ENCODE assay signal across 8 cellular contexts in the genomic region with DNA sequence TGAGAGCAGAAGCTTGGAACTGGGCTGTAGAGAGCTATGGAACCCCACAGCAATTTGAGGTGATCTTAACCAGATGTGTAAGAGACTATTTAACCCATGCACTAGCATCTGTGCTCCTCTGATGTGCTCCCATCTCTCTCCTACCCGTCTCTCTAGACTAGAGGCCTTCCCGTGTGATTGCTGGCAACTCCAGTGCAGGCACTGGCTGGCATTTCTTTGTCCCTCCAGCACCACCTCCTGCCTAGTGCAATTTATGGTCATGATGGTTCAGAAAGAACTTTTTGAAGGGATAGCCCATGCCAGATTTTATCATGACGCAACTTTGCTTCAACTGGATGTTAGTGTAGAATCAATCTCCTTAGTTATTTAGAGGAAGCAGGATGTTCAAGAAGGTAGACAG.
DNase-seq lines count a peak whose midpoint lies in the region; ATAC-seq, FAIRE-seq and TF ChIP-seq lines count a peak whose summit lies in the region.
"Not testable (repeated sequence)": the region's sequence is repeated elsewhere in the genome, so short reads cannot be mapped to it uniquely, and the experiment has no call there.

No MANE protein-coding gene starts in this region.

- DNase-seq in A549 (ENCODE audit: low read depth in 1 of 2, low spot score in 1 of 2) (peak in 1 of 2 experiments; percentile 7), HT-29 (ENCODE audit: low spot score) (peak; percentile 6), amniotic epithelial cell (ENCODE audit: low read depth) (peak; percentile 2), fibroblast of mammary gland (ENCODE audit: low read depth) (peak; percentile 1), Right ventricle myocardium superior (peak; percentile 40), left colon (peak in 1 of 2 donors; percentile 14), small intestine (peak; percentile 19)
- DNase-seq in mucosa of descending colon, result not testable (repeated sequence)

- FAIRE-seq in A549 (lab: Jason Lieb, UNC), result peak; percentile 36
- not testable (repeated sequence) for FAIRE-seq in small intestine (lab: Jason Lieb, UNC)

- intact Hi-C loops in Right ventricle myocardium superior (cut with DNase I); left colon (cut with DNase I, micrococcal nuclease); mucosa of descending colon (cut with DNase I, micrococcal nuclease): not testable (repeated sequence)

- POLR2A ChIA-PET in A549 (lab: Yijun Ruan, JAX), result not testable (repeated sequence)

- not testable (repeated sequence) for H3K36me3 ChIP-seq in mucosa of descending colon (ENCODE audit: low read depth); small intestine (ENCODE audit: control insufficient read depth in 2 of 2, insufficient read depth in 2 of 2, low read length in 2 of 2)

- TF ChIP-seq CTCF in A549 (IDR thresholded peaks at IDR 0.05); fibroblast of mammary gland (conservative IDR thresholded peaks at IDR 0.05; ENCODE audit: control insufficient read depth, insufficient read depth, low read depth, low read length); mucosa of descending colon (IDR thresholded peaks at IDR 0.05): not testable (repeated sequence)

- 83% methylated on average over 1 of the region's 3 CpGs for WGBS in A549 (ENCODE audit: missing lambda C conversion rate)
- 19 to 75% (median 25%) methylated on average over 2 of the region's 3 CpGs for WGBS in small intestine, 3 donors

- not testable (repeated sequence) for H3K4me2 ChIP-seq in A549

- TF ChIP-seq RAD21 in A549 (conservative IDR thresholded peaks at IDR 0.05 in 1 of 2, IDR thresholded peaks at IDR 0.05 in 1 of 2), result not testable (repeated sequence)

- not testable (repeated sequence) for H3K9me3 ChIP-seq in A549; mucosa of descending colon; small intestine (ENCODE audit: control insufficient read depth, low read depth)

- not testable (repeated sequence) for H3K27ac ChIP-seq in A549; small intestine (ENCODE audit: low read depth in 1 of 2, low read length in 1 of 2)

- not testable (repeated sequence) for TF ChIP-seq POLR2A in A549 (IDR thresholded peaks at IDR 0.05; ENCODE audit: low read length)

- TF ChIP-seq EP300 in A549 (IDR thresholded peaks at IDR 0.05), result not testable (repeated sequence)

- CTCF ChIA-PET in A549 (lab: Yijun Ruan, JAX), result not testable (repeated sequence)

- H3K4me1 ChIP-seq in A549; mucosa of descending colon (ENCODE audit: low read depth); small intestine (ENCODE audit: control insufficient read depth in 2 of 2, insufficient read depth in 1 of 2, low read depth in 1 of 2, low read length in 1 of 2): not testable (repeated sequence)

- H3K4me3 ChIP-seq in A549; fibroblast of mammary gland (ENCODE audit: control insufficient read depth, low read depth, low read length); mucosa of descending colon; small intestine (ENCODE audit: low read depth in 1 of 2, low read length in 2 of 2): not testable (repeated sequence)

- H3K27me3 ChIP-seq in small intestine (ENCODE audit: control insufficient read depth in 2 of 2, insufficient read depth in 2 of 2, low read length in 2 of 2), result not testable (repeated sequence)

- peak in 1 of 2 experiments; percentile 43; a peak in 3 of 6 replicates for ATAC-seq in A549
- peak; percentile 69 for ATAC-seq in Right ventricle myocardium superior (ENCODE audit: poor library complexity)
- peak; percentile 83 for ATAC-seq in left colon
- peak; percentile 36 for ATAC-seq in mucosa of descending colon
